In genomic region chr13:20664304-20664703, GRCh38 we compare ENCODE assay signal across 22 cellular contexts.
"Had no signal": no experiment of that assay in that cellular context is flagged by ENCODE, and none has a peak within 500 bp of the region (broad histone marks: within the 10 kb centered on the region; RNA-seq: fewer than 3 reads in every experiment).

No MANE protein-coding gene starts in this region.

- H3K27me3 Mint-ChIP-seq: activated CD8-positive, alpha-beta T cell treated with anti-CD3 and anti-CD28 coated beads for 36 hours had no signal

- H3K4me3 Mint-ChIP-seq: activated CD8-positive, alpha-beta T cell treated with anti-CD3 and anti-CD28 coated beads for 36 hours; activated T-cell treated with anti-CD3 and anti-CD28 coated beads, Interleukin-2, amount 50 U/mL, for 72 hours had no signal

- ATAC-seq: activated CD8-positive, alpha-beta T cell treated with anti-CD3 and anti-CD28 coated beads for 36 hours; activated T-cell treated with anti-CD3 and anti-CD28 coated beads, Interleukin-2, amount 50 U/mL, for 72 hours had no signal

- H3K9me3 Mint-ChIP-seq: activated CD8-positive, alpha-beta T cell treated with anti-CD3 and anti-CD28 coated beads for 36 hours; activated T-cell treated with anti-CD3 and anti-CD28 coated beads, Interleukin-2, amount 50 U/mL, for 72 hours; activated T-helper 2 cell treated with anti-CD3 and anti-CD28 coated beads, Interferon-gamma antibody, Interleukin-2, Interleukin-4, amounts not matched to agents 10 μg/mL and 5 μg/mL and 100 μg/mL, durations not matched to agents 14 hours and 24 hours and 36 hours had no signal

- DNase-seq: activated CD4-positive, CD25-positive, alpha-beta regulatory T cell; activated CD8-positive, alpha-beta memory T cell treated with anti-CD3 and anti-CD28 coated beads, Interleukin-2, amount 50 U/mL, for 4 hours; activated CD8-positive, alpha-beta T cell treated with anti-CD3 and anti-CD28 coated beads for 36 hours; activated gamma-delta T cell treated with Interleukin-2 at 50 U/mL for 16 hours; activated naive CD4-positive, alpha-beta T cell treated with anti-CD3 and anti-CD28 coated beads, Interleukin-2, amount 50 U/mL, for 16 hours; activated T-cell treated with anti-CD3 and anti-CD28 coated beads, Interleukin-2, amount 50 U/mL, for 72 hours; amniotic stem cell; IMR-90; KG1; NCI-H1048; NCI-H146; NCI-H187 treated with DMSO at 0.1 percent for 48 hours; NCI-H2171; NCI-H2227 treated with DMSO at 0.1 percent for 48 hours; NCI-H510A; NCI-H526 treated with DMSO at 0.1 percent for 48 hours; NCI-H82; SIG-M5; T-helper 2 cell; T1000 had no signal

- H3K27ac Mint-ChIP-seq: activated CD8-positive, alpha-beta T cell treated with anti-CD3 and anti-CD28 coated beads for 36 hours; activated T-cell treated with anti-CD3 and anti-CD28 coated beads, Interleukin-2, amount 50 U/mL, for 72 hours; activated T-helper 2 cell treated with anti-CD3 and anti-CD28 coated beads, Interferon-gamma antibody, Interleukin-2, Interleukin-4, amounts not matched to agents 10 μg/mL and 5 μg/mL and 100 μg/mL, durations not matched to agents 14 hours and 24 hours and 36 hours had no signal

- H3K27ac ChIP-seq: VCaP had no signal
